In genomic region chr2:70009776-70010175, GRCh38 we compare ENCODE assay signal across 15 cellular contexts. TPM values are rescaled to one million over a fixed set of nuclear protein-coding genes. Genes with fewer than 3 reads are reported as not detected.
DNase-seq lines count a peak whose midpoint lies in the region; ATAC-seq, FAIRE-seq and TF ChIP-seq lines count a peak whose summit lies in the region.
"Had no signal": no experiment of that assay in that cellular context is flagged by ENCODE, and none has a peak within 500 bp of the region (broad histone marks: within the 10 kb centered on the region; RNA-seq: fewer than 3 reads in every experiment).

No MANE protein-coding gene starts in this region.

- no TSS peak for BruUV-seq in K562 (replicated peaks; lab: Mats Ljungman, UMichigan)

- in situ Hi-C loops in K562 (cut with MboI), result no loop called here
- in situ Hi-C loops in transverse colon (cut with MboI; ENCODE audit: low pct_ligation_motif_present in 1 of 4, low pct_unique_long_range_greater_than_20kb in 1 of 4, low sequenced_read_pairs in 3 of 4), result no loop called here

- intact Hi-C loops in K562 (cut with micrococcal nuclease), result loop anchor here (2.0 kb wide), 1 partner anchor 61 kb away; no protein-coding TSS in a partner anchor
- intact Hi-C loops in transverse colon (cut with DNase I; ENCODE audit: low total_unique reads), result no loop called here

- H3K9me2 ChIP-seq in Karpas-422 (replicated peaks; ENCODE audit: insufficient read depth, low read length), result no peaks in the 10 kb centered on the region

- CTCF ChIA-PET in K562 (lab: Yijun Ruan, JAX; ENCODE audit: low intra/inter-chr PET ratio), result interaction anchor here (1.1 kb wide), 1 partner anchor 57 kb away, joined by 3 read pairs; no protein-coding TSS in a partner anchor

- peak; percentile 75 for ATAC-seq in K562

- DNase-seq in Karpas-422 (no peak), K562 (ENCODE audit: extremely low read depth in 1 of 4, low spot score in 3 of 4) (peak; percentile 63 to 72 (median 68)), mesenteric fat pad (ENCODE audit: low spot score) (peak; percentile 82), transverse colon (peak; percentile 75), GM03348 (ENCODE audit: low spot score) (no peak), NCI-H187 (lab: John Stamatoyannopoulos, UW) (no peak), WERI-Rb-1 (no peak)
- DNase-seq: activated CD4-positive, alpha-beta T cell treated with anti-CD3 and anti-CD28 coated beads for 1 hour; dorsolateral prefrontal cortex; GM23248; midbrain; PC-3; SJCRH30; thyroid gland had no signal

- TF ChIP-seq POLR2A in K562 (conservative IDR thresholded peaks at IDR 0.05) (no peak), transverse colon (IDR thresholded peaks at IDR 0.05) (no peak)

- TF ChIP-seq CTCF in K562 (IDR thresholded peaks at IDR 0.05 in 2 of 3, conservative IDR thresholded peaks at IDR 0.05 in 1 of 3; ENCODE audit: insufficient read depth in 2 of 3, low read depth in 1 of 3, low read length in 3 of 3) (no peak), transverse colon (IDR thresholded peaks at IDR 0.05) (no peak), WERI-Rb-1 (IDR thresholded peaks at IDR 0.05; ENCODE audit: low read depth, low read length) (no peak)

- WGBS in K562 (ENCODE audit: insufficient coverage, low coverage, missing lambda C conversion rate), result 20% methylated on average over 6 of the region's 6 CpGs
- WGBS in transverse colon (ENCODE audit: low coverage in 1 of 2), 2 donors, result 65 to 76% methylated on average over 4 to 6 of the region's 6 CpGs

- H3K4me1 ChIP-seq in Karpas-422 (ENCODE audit: low read length) (peaks cover 19% of the 10 kb centered on the region), K562 (replicated peaks in 1 of 2; ENCODE audit: control insufficient read depth in 2 of 2, insufficient read depth in 2 of 2, low read length in 2 of 2) (peaks cover 30 to 41% of the 10 kb centered on the region in 2 experiments), transverse colon (peaks cover 4 to 15% (median 9%) of the 10 kb centered on the region in 4 donors)
- H3K4me1 ChIP-seq: SJCRH30, thyroid gland had no signal

- H4K20me1 ChIP-seq in Karpas-422 (ENCODE audit: insufficient read depth, low read depth, low read length) (no peaks in the 10 kb centered on the region), K562 (replicated peaks; ENCODE audit: control insufficient read depth, insufficient read depth, low read length) (no peaks in the 10 kb centered on the region)

- POLR2A ChIA-PET in K562 (lab: Yijun Ruan, JAX), result interaction anchor here (0.8 to 1.3 kb wide), 5 partner anchors 11 to 31 kb away, joined by 3 to 4 read pairs (median 3); no protein-coding TSS in a partner anchor

- H3K9me3 ChIP-seq in Karpas-422 (ENCODE audit: low read length), result no peaks in the 10 kb centered on the region
- no peaks in the 10 kb centered on the region for H3K9me3 ChIP-seq in K562 (replicated peaks; ENCODE audit: control insufficient read depth, insufficient read depth, low read depth, low read length)
- H3K9me3 ChIP-seq in transverse colon, result no peaks in the 10 kb centered on the region
- no peaks in the 10 kb centered on the region for H3K9me3 ChIP-seq in WERI-Rb-1 (ENCODE audit: severe bottlenecking)
- H3K9me3 ChIP-seq: thyroid gland had no signal

- H3K9ac ChIP-seq in Karpas-422 (ENCODE audit: low read length) (no peak overlapping the region), K562 (ENCODE audit: insufficient read depth in 1 of 2, low read depth in 2 of 2, low read length in 2 of 2) (peak overlapping the region; percentile 59 to 63; a peak in 3 of 4 replicates)
- H3K9ac ChIP-seq: GM23248 had no signal

- H3K27ac ChIP-seq in Karpas-422 (ENCODE audit: low read length), result no peak overlapping the region
- peak overlapping the region; percentile 72 for H3K27ac ChIP-seq in K562 (ENCODE audit: extremely low read depth, low read depth, low read length)
- peak overlapping the region; percentile 76 to 80 (median 79) for H3K27ac ChIP-seq in transverse colon
- no peak overlapping the region for H3K27ac ChIP-seq in WERI-Rb-1
- H3K27ac ChIP-seq: dorsolateral prefrontal cortex, GM23248, SJCRH30, thyroid gland had no signal

- H3K4me2 ChIP-seq in Karpas-422 (ENCODE audit: low read depth, low read length, poor library complexity, severe bottlenecking) (no peak overlapping the region), K562 (ENCODE audit: insufficient read depth, low read length) (peak overlapping the region; percentile 91)

- H3K27me3 ChIP-seq in Karpas-422 (ENCODE audit: low read length) (no peaks in the 10 kb centered on the region), K562 (ENCODE audit: control insufficient read depth in 2 of 2, insufficient read depth in 2 of 2, low read length in 2 of 2) (no peaks in the 10 kb centered on the region), transverse colon (no peaks in the 10 kb centered on the region), WERI-Rb-1 (ENCODE audit: insufficient read depth, low read depth, severe bottlenecking) (no peaks in the 10 kb centered on the region)
- H3K27me3 ChIP-seq: dorsolateral prefrontal cortex, SJCRH30, thyroid gland had no signal

- FAIRE-seq in K562 (lab: Jason Lieb, UNC), result no peak
- FAIRE-seq: bronchial epithelial cell had no signal

- H3K9me1 ChIP-seq in K562 (ENCODE audit: control insufficient read depth, insufficient read depth, low read length), result no peaks in the 10 kb centered on the region

- H2AFZ ChIP-seq in Karpas-422 (ENCODE audit: low read length), result 0 out of 2 replicates have a peak overlapping the region, but pooled peaks have one; percentile 8
- peak overlapping the region; percentile 90 for H2AFZ ChIP-seq in K562 (ENCODE audit: low read depth, low read length)
- H2AFZ ChIP-seq: GM23248 had no signal

- H3K36me3 ChIP-seq in Karpas-422 (ENCODE audit: insufficient read depth, low read length), result no peaks in the 10 kb centered on the region
- no peaks in the 10 kb centered on the region for H3K36me3 ChIP-seq in K562 (ENCODE audit: control insufficient read depth, insufficient read depth, low read length)
- no peaks in the 10 kb centered on the region for H3K36me3 ChIP-seq in transverse colon
- no peaks in the 10 kb centered on the region; the same call in none of the 2 replicates for H3K36me3 ChIP-seq in WERI-Rb-1
- H3K36me3 ChIP-seq: thyroid gland had no signal

- TF ChIP-seq EP300 in K562 (IDR thresholded peaks at IDR 0.05; ENCODE audit: low read length), result no peak
- no peak for TF ChIP-seq EP300 in transverse colon (IDR thresholded peaks at IDR 0.05; ENCODE audit: low read depth)

- H3K4me3 ChIP-seq in Karpas-422 (ENCODE audit: low read length) (no peak overlapping the region), K562 (no peak overlapping the region; the same call in 1 of the 2 replicates), transverse colon (no peak overlapping the region), WERI-Rb-1 (ENCODE audit: low read depth, low read length) (no peak overlapping the region)
- H3K4me3 ChIP-seq: dorsolateral prefrontal cortex, GM23248, SJCRH30, thyroid gland had no signal

- H3K79me2 ChIP-seq in Karpas-422 (ENCODE audit: low read length), result no peaks in the 10 kb centered on the region
- H3K79me2 ChIP-seq in K562 (ENCODE audit: control insufficient read depth, insufficient read depth, low read length), result no peaks in the 10 kb centered on the region

- TF ChIP-seq RAD21 in K562 (CRISPR knock-in tag; conservative IDR thresholded peaks at IDR 0.05 in 1 of 2, IDR thresholded peaks at IDR 0.05 in 1 of 2), result no peak

TF ChIP-seq in K562, 482 proteins besides CTCF, POLR2A, EP300 and RAD21 (continues in another document):
- TF ChIP-seq CREB1 (IDR thresholded peaks at IDR 0.05) (no peak), CREB1 (CRISPR knock-in tag; IDR thresholded peaks at IDR 0.05) (peak; percentile 11; the same call in 1 of the 2 replicates), E2F1 (CRISPR knock-in tag; IDR thresholded peaks at IDR 0.05) (no peak)

RNA-seq across cellular contexts. Expression of gene ASPRV1, which starts 48.3 kb away (rescaled TPM):
- total RNA-seq in Karpas-422 (2014; rRNA removed; shearing (Covaris generic); ENCODE audit: low replicate concordance), result 0.71 and 1.3 TPM in 2 replicates
- 1.2 and 2.8 TPM in 2 replicates for total RNA-seq in K562 (2011; cell fraction: chromatin; rRNA removed; ENCODE audit: low replicate concordance)
- total RNA-seq in K562 (2011; cell fraction: nucleolus; rRNA removed), result 1.6 and 2.0 TPM in 2 replicates
- total RNA-seq in K562 (2011; cell fraction: nucleoplasm; rRNA removed), result 1.2 and 1.5 TPM in 2 replicates
- total RNA-seq in K562 (2014; rRNA removed), result 0.36 and 0.57 TPM in 2 replicates
- total RNA-seq in K562 (2014; rRNA removed; fragmentation: Illumina TruSeq; extraction: Trizol), result 0.33 and 0.45 TPM in 2 replicates
- 0.58 and 0.64 TPM in 2 replicates for total RNA-seq in K562 (2015; rRNA removed; fragmentation: Illumina TruSeq; extraction: Trizol)
- 0.58 and 0.60 TPM in 2 replicates for total RNA-seq in K562 (2021)
- 0.55 and 0.72 TPM in 2 replicates for polyA plus RNA-seq in K562 (2011; rRNA removed)
- 0.43 and 0.48 TPM in 2 replicates for polyA plus RNA-seq in K562 (2011; cell fraction: cytosol; rRNA removed)
- polyA plus RNA-seq in K562 (2011; cell fraction: nucleus; rRNA removed), result 0.63 TPM in 2 replicates
- 0.62 and 0.97 TPM in 2 replicates for polyA plus RNA-seq in K562 (2012)
- 0.45 and 0.60 TPM in 2 replicates for polyA plus RNA-seq in K562 (2014; fragmentation: Illumina TruSeq; extraction: Trizol)
- under 1 TPM in 1 of 2 experiments, not detected in 1; 0.17 TPM for polyA plus RNA-seq in K562 (2014; fragmentation: Nextera tagmentation; extraction: Ambion mirVana)
- polyA plus RNA-seq in K562 (2014; rRNA removed), result 0.49 and 0.71 TPM in 2 replicates
- 0.42 and 0.81 TPM in 2 replicates for polyA minus RNA-seq in K562 (2011; rRNA and poly(A)+ RNA removed)
- not detected in 2 replicates for polyA minus RNA-seq in K562 (2011; cell fraction: cytosol; rRNA and poly(A)+ RNA removed)
- 0.22 and 0.27 TPM in 2 replicates for polyA minus RNA-seq in K562 (2011; cell fraction: nucleus; rRNA and poly(A)+ RNA removed)
- 1.1 TPM for total RNA-seq in mesenteric fat pad
- total RNA-seq in transverse colon, result 1 to 10 TPM in 1 of 4 donors, under 1 TPM in 1, not detected in 2; 0.95 to 1.2 TPM
- total RNA-seq: PC-3 had no signal

Comparison
In these comparisons a context has a peak if more than half of its experiments do, and no peak if none do; other contexts are left out.
1. DNase-seq: peak in K562 (4 of 4), mesenteric fat pad (single experiment) and transverse colon (single experiment); none in Karpas-422 (single experiment), GM03348 (single experiment), NCI-H187 (0 of 2) and WERI-Rb-1 (single experiment).
2. H3K27ac ChIP-seq: peak in K562 (single experiment) and transverse colon (4 of 4); none in Karpas-422 (single experiment) and WERI-Rb-1 (single experiment).